Comparison of ENCODE assay signal across 8 cellular contexts in the genomic region with DNA sequence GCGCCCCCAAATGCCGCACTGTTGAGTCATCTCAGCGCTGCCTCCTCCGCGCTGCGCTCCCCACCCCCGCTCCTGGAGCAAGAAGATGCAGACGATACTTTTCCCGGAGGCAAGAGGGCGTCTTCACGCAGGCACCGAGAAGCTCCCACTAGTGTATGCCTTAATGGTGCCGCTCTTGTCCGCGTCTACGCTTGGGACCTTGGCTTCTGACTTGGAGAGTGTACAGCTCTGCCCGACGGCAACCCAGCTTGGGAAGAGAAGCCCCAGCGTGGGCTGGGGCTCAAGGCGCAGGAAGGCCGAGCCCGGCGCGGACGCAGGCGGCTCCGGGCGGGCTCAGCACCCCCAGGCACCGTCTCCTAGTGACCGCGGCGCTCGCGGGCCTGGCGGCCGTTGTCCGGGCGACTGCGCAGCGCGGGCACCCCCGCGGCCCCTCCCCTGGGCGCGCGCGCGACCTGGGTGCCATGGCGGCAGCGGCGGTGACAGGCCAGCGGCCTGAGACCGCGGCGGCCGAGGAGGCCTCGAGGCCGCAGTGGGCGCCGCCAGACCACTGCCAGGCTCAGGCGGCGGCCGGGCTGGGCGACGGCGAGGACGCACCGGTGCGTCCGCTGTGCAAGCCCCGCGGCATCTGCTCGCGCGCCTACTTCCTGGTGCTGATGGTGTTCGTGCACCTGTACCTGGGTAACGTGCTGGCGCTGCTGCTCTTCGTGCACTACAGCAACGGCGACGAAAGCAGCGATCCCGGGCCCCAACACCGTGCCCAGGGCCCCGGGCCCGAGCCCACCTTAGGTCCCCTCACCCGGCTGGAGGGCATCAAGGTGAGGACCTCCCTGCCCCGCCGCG. TPM values are rescaled to one million over a fixed set of nuclear protein-coding genes. Genes with fewer than 3 reads are reported as not detected.
DNase-seq lines count a peak whose midpoint lies in the region; ATAC-seq and TF ChIP-seq lines count a peak whose summit lies in the region.

A gene with protein sequence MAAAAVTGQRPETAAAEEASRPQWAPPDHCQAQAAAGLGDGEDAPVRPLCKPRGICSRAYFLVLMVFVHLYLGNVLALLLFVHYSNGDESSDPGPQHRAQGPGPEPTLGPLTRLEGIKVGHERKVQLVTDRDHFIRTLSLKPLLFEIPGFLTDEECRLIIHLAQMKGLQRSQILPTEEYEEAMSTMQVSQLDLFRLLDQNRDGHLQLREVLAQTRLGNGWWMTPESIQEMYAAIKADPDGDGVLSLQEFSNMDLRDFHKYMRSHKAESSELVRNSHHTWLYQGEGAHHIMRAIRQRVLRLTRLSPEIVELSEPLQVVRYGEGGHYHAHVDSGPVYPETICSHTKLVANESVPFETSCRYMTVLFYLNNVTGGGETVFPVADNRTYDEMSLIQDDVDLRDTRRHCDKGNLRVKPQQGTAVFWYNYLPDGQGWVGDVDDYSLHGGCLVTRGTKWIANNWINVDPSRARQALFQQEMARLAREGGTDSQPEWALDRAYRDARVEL (plus strand): TSS at position 446 of the 840 bp plus-strand sequence. CDS start 16 bp downstream, at position 462.

- ATAC-seq in GM19324 (IDR thresholded peaks at IDR 0.05; ENCODE audit: low FRiP score, unreplicated experiment): peak; percentile 62

- H3K9ac ChIP-seq in stomach smooth muscle (ENCODE audit: low read length in 2 of 2): peak within 1 kb of the TSS; percentile 85 to 94

- H3K27me3 ChIP-seq in neuron (ENCODE audit: insufficient read depth, low read length) (no peaks in the 10 kb centered on the region), stomach smooth muscle (ENCODE audit: control insufficient read depth in 1 of 2, insufficient read depth in 2 of 2, low read length in 2 of 2) (no peaks in the 10 kb centered on the region)

- H3K4me3 ChIP-seq in fibroblast of villous mesenchyme (ENCODE audit: low read depth, low read length): peak within 1 kb of the TSS; percentile 79
- H3K4me3 ChIP-seq in neuron (ENCODE audit: low read length): peak within 1 kb of the TSS; percentile 65
- H3K4me3 ChIP-seq in stomach smooth muscle (ENCODE audit: low read length in 2 of 2): peak within 1 kb of the TSS; percentile 75 to 88

- DNase-seq in C1 segment of cervical spinal cord (lab: John Stamatoyannopoulos, UW) (peak in 13 of 14 donors; percentile 65 to 95 (median 86)), HS-5 (ENCODE audit: low read depth) (peak; percentile 84), activated gamma-delta T cell treated with Interleukin-2 at 50 U/mL for 16 hours (peak; percentile 73), fibroblast of villous mesenchyme (ENCODE audit: low read depth) (peak; percentile 93)

- TF ChIP-seq POLR2A in Raji (IDR thresholded peaks at IDR 0.05; ENCODE audit: insufficient read depth, low read depth, low read length): peak; percentile 63

- H3K9me3 ChIP-seq in neuron (ENCODE audit: low read length) (no peaks in the 10 kb centered on the region), stomach smooth muscle (ENCODE audit: control insufficient read depth in 2 of 2, low read length in 2 of 2) (no peaks in the 10 kb centered on the region)

- TF ChIP-seq CTCF in fibroblast of villous mesenchyme (IDR thresholded peaks at IDR 0.05; ENCODE audit: insufficient read depth, low read depth, low read length): peak; percentile 52

- peak within 1 kb of the TSS; percentile 53 for H2AFZ ChIP-seq in neuron (ENCODE audit: low read depth, low read length)

- H3K27ac ChIP-seq in stomach smooth muscle (ENCODE audit: low read length): peak within 1 kb of the TSS; percentile 98

- H3K4me1 ChIP-seq in neuron (ENCODE audit: insufficient read depth, low read length): peaks cover 19% of the 10 kb centered on the region
- H3K4me1 ChIP-seq in stomach smooth muscle (ENCODE audit: control insufficient read depth, insufficient read depth, low read length): peaks cover 27% of the 10 kb centered on the region

- H3K36me3 ChIP-seq in neuron (ENCODE audit: insufficient read depth, low read length) (peaks cover 11% of the 10 kb centered on the region), stomach smooth muscle (ENCODE audit: control insufficient read depth in 2 of 2, insufficient read depth in 2 of 2, low read length in 2 of 2) (peaks cover 10 to 15% of the 10 kb centered on the region in 2 donors)

RNA-seq across cellular contexts. Expression of the gene that starts here (rescaled TPM):
- 23.8 and 26.8 TPM in 2 replicates for total RNA-seq in fibroblast of villous mesenchyme

Comparison
In these comparisons a context has a peak if more than half of its experiments do, and no peak if none do; other contexts are left out.
1. Peak in every context shown above with its lines: DNase-seq, ATAC-seq, H3K4me3 ChIP-seq and H3K27ac ChIP-seq.